Comparison of ENCODE assay signal across 25 cellular contexts in genomic region chr16:259226-259625, GRCh38. TPM values are rescaled to one million over a fixed set of nuclear protein-coding genes. Genes with fewer than 3 reads are reported as not detected.
"Had no signal": no experiment of that assay in that cellular context is flagged by ENCODE, and none has a peak within 500 bp of the region (broad histone marks: within the 10 kb centered on the region; RNA-seq: fewer than 3 reads in every experiment).

No MANE protein-coding gene starts in this region.

- ATAC-seq: activated T-cell treated with anti-CD3 and anti-CD28 coated beads, Interleukin-2, amount 50 U/mL, for 4 hours; gastroesophageal sphincter; heart left ventricle; left cardiac atrium; sciatic nerve; stimulated activated naive B cell treated with anti-CD40 and anti-IgM and Interleukin-4, amounts not matched to agents 10 μg/mL and 1 μg/mL and 100 μg/mL, for 72 hours; upper lobe of right lung had no signal

- H3K27me3 Mint-ChIP-seq: activated naive CD8-positive, alpha-beta T cell treated with anti-CD3 and anti-CD28 coated beads, Interleukin-2, amount 10 ng/mL, durations not matched to agents 7 days and 5 days; stimulated activated naive B cell treated with anti-CD40 and anti-IgM and Interleukin-4, amounts not matched to agents 10 μg/mL and 1 μg/mL and 100 μg/mL, for 72 hours had no signal

- H3K4me3 Mint-ChIP-seq: activated naive CD8-positive, alpha-beta T cell treated with anti-CD3 and anti-CD28 coated beads, Interleukin-2, amount 10 ng/mL, durations not matched to agents 7 days and 5 days; activated T-cell treated with anti-CD3 and anti-CD28 coated beads, Interleukin-2, amount 50 U/mL, for 4 hours; endodermal cell; stimulated activated naive B cell treated with anti-CD40 and anti-IgM and Interleukin-4, amounts not matched to agents 10 μg/mL and 1 μg/mL and 100 μg/mL, for 72 hours had no signal

- H3K27ac ChIP-seq: coronary artery, esophagus squamous epithelium, gastroesophageal sphincter, heart left ventricle, upper lobe of right lung had no signal

- DNase-seq: activated CD4-positive, alpha-beta T cell treated with anti-CD3 and anti-CD28 coated beads for 48 hours; activated CD8-positive, alpha-beta memory T cell treated with anti-CD3 and anti-CD28 coated beads, Interleukin-2, amount 50 U/mL, for 48 hours; activated naive CD4-positive, alpha-beta T cell treated with Interleukin-2 at 50 U/mL for 16 hours; activated naive CD8-positive, alpha-beta T cell treated with anti-CD3 and anti-CD28 coated beads, Interleukin-2, amount 10 ng/mL, durations not matched to agents 7 days and 5 days; activated T-cell treated with anti-CD3 and anti-CD28 coated beads, Interleukin-2, amount 50 U/mL, for 4 hours; amniotic stem cell; endodermal cell; esophagus squamous epithelium; heart left ventricle; islet precursor cell; left cardiac atrium; midbrain; occipital lobe; small intestine; stimulated activated CD4-positive, alpha-beta T cell treated with anti-CD3 and anti-CD28 coated beads, Interleukin-2, amount 100 ng/mL, for 24 hours; stimulated activated naive B cell treated with anti-CD40 and anti-IgM and Interleukin-4, amounts not matched to agents 10 μg/mL and 1 μg/mL and 100 μg/mL, for 72 hours; T-helper 1 cell; upper lobe of right lung had no signal

- H3K27ac Mint-ChIP-seq: activated naive CD8-positive, alpha-beta T cell treated with anti-CD3 and anti-CD28 coated beads, Interleukin-2, amount 10 ng/mL, durations not matched to agents 7 days and 5 days; endodermal cell; stimulated activated naive B cell treated with anti-CD40 and anti-IgM and Interleukin-4, amounts not matched to agents 10 μg/mL and 1 μg/mL and 100 μg/mL, for 72 hours had no signal

- H3K4me1 Mint-ChIP-seq: endodermal cell had no signal

- H3K9me3 Mint-ChIP-seq: activated naive CD8-positive, alpha-beta T cell treated with anti-CD3 and anti-CD28 coated beads, Interleukin-2, amount 10 ng/mL, durations not matched to agents 7 days and 5 days; activated T-cell treated with anti-CD3 and anti-CD28 coated beads, Interleukin-2, amount 50 U/mL, for 4 hours; endodermal cell; stimulated activated naive B cell treated with anti-CD40 and anti-IgM and Interleukin-4, amounts not matched to agents 10 μg/mL and 1 μg/mL and 100 μg/mL, for 72 hours had no signal

RNA-seq across cellular contexts. Expression of gene RGS11, which starts 16.5 kb away (rescaled TPM):
- total RNA-seq: activated naive CD8-positive, alpha-beta T cell treated with anti-CD3 and anti-CD28 coated beads, Interleukin-2, amount 10 ng/mL, durations not matched to agents 7 days and 5 days; bronchial epithelial cell had no signal

RNA-seq across cellular contexts. Expression of gene ARHGDIG, which starts 21.2 kb away (rescaled TPM):
- total RNA-seq: activated CD8-positive, alpha-beta memory T cell treated with anti-CD3 and anti-CD28 coated beads for 36 hours; activated naive CD8-positive, alpha-beta T cell treated with anti-CD3 and anti-CD28 coated beads, Interleukin-2, amount 10 ng/mL, durations not matched to agents 7 days and 5 days; activated T-cell treated with anti-CD3 and anti-CD28 coated beads, Interleukin-2, amount 50 U/mL, for 4 hours; bronchial epithelial cell; esophagus squamous epithelium; renal cortical epithelial cell; subcutaneous adipose tissue had no signal

RNA-seq across cellular contexts. Expression of gene PDIA2, which starts 23.7 kb away (rescaled TPM):
- total RNA-seq: activated CD8-positive, alpha-beta memory T cell treated with anti-CD3 and anti-CD28 coated beads for 36 hours; activated T-cell treated with anti-CD3 and anti-CD28 coated beads, Interleukin-2, amount 50 U/mL, for 4 hours; bronchial epithelial cell; esophagus squamous epithelium; renal cortical epithelial cell had no signal
